ENCODE assay signal across 1 cellular context in the genomic region with DNA sequence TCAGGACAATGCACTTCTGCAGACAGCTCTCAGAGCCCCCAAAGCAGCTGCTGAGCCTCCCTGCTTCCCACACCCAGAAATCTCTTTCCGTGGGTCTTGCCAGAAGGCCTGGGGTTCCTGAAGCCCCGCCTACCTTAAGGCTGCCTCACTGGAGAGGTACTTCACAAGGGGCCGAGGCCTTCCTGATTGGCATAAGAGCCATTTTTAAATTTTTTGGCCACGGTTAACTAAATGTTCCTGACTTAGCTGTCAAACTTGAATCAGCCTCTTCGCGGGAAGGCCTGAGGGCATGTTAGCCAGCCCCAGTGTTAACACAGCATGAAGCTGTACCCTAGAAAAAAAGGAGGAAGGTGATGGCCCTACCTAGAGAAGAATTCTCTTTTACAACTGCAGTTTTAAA.
TF ChIP-seq lines count a peak whose summit lies in the region.

No MANE protein-coding gene starts in this region.

TF ChIP-seq in GM23338, 12 proteins besides CTCF, POLR2A, EP300 and RAD21 (continued from another document):
- TF ChIP-seq, protein P1, sequence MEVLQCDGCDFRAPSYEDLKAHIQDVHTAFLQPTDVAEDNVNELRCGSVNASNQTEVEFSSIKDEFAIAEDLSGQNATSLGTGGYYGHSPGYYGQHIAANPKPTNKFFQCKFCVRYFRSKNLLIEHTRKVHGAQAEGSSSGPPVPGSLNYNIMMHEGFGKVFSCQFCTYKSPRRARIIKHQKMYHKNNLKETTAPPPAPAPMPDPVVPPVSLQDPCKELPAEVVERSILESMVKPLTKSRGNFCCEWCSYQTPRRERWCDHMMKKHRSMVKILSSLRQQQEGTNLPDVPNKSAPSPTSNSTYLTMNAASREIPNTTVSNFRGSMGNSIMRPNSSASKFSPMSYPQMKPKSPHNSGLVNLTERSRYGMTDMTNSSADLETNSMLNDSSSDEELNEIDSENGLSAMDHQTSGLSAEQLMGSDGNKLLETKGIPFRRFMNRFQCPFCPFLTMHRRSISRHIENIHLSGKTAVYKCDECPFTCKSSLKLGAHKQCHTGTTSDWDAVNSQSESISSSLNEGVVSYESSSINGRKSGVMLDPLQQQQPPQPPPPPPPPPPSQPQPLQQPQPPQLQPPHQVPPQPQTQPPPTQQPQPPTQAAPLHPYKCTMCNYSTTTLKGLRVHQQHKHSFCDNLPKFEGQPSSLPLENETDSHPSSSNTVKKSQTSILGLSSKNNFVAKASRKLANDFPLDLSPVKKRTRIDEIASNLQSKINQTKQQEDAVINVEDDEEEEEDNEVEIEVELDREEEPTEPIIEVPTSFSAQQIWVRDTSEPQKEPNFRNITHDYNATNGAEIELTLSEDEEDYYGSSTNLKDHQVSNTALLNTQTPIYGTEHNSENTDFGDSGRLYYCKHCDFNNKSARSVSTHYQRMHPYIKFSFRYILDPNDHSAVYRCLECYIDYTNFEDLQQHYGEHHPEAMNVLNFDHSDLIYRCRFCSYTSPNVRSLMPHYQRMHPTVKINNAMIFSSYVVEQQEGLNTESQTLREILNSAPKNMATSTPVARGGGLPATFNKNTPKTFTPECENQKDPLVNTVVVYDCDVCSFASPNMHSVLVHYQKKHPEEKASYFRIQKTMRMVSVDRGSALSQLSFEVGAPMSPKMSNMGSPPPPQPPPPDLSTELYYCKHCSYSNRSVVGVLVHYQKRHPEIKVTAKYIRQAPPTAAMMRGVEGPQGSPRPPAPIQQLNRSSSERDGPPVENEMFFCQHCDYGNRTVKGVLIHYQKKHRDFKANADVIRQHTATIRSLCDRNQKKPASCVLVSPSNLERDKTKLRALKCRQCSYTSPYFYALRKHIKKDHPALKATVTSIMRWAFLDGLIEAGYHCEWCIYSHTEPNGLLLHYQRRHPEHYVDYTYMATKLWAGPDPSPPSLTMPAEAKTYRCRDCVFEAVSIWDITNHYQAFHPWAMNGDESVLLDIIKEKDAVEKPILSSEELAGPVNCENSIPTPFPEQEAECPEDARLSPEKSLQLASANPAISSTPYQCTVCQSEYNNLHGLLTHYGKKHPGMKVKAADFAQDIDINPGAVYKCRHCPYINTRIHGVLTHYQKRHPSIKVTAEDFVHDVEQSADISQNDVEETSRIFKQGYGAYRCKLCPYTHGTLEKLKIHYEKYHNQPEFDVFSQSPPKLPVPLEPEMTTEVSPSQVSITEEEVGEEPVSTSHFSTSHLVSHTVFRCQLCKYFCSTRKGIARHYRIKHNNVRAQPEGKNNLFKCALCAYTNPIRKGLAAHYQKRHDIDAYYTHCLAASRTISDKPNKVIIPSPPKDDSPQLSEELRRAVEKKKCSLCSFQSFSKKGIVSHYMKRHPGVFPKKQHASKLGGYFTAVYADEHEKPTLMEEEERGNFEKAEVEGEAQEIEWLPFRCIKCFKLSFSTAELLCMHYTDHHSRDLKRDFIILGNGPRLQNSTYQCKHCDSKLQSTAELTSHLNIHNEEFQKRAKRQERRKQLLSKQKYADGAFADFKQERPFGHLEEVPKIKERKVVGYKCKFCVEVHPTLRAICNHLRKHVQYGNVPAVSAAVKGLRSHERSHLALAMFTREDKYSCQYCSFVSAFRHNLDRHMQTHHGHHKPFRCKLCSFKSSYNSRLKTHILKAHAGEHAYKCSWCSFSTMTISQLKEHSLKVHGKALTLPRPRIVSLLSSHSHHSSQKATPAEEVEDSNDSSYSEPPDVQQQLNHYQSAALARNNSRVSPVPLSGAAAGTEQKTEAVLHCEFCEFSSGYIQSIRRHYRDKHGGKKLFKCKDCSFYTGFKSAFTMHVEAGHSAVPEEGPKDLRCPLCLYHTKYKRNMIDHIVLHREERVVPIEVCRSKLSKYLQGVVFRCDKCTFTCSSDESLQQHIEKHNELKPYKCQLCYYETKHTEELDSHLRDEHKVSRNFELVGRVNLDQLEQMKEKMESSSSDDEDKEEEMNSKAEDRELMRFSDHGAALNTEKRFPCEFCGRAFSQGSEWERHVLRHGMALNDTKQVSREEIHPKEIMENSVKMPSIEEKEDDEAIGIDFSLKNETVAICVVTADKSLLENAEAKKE (CRISPR knock-in tag; IDR thresholded peaks at IDR 0.05), result no peak
- TF ChIP-seq CREB1 (CRISPR knock-in tag; IDR thresholded peaks at IDR 0.05; ENCODE audit: low read depth) (no peak), ZNF331 (CRISPR knock-in tag; IDR thresholded peaks at IDR 0.05; ENCODE audit: low read depth) (no peak)
